ENCODE assay signal across 9 cellular contexts in the genomic region with DNA sequence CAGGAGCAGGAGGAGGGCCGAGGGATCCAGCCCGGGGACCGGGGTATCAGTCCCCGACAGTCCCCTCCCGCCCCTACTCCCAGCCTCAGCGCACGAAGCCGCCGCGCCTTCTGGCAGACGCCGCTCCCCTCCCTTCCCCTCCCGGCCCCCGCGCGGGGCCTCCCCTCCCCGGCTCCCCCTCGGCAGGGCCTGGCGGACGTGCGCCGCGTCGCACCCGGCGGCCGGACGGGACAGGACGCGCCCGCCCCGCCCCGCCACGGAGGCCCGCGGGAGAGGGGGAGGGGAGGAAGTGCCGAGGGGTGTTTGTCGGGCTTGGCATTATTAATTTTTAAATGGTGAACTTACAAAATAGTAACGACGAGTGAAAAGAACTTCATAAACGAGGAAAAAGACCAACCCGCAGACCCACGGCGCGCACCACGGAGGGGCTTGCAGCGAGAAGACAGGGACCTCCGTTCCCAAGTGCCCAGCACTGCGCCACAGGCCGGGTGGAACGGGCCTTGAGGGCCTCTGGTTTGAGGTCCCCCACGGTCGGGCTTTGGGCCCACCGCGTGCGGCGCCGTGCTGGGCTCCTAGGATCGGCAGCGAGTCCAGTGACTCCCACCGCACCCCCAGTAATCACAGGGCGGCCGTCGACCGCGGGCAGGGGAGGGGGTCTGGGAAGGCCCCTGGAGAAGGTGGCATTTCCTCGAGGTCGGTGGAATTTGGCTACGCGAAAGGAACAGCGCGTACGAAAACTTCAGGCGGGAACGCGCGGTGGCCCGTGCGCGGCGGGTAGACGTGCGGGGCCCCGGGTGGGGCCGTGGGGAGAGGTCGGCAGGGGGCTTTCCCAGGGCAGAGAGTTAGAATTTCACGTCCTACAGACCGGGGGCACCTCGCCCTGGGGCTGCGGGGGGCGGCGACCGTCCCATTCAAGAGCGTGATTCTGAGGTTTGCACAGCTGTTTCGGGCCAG. TPM values are rescaled to one million over a fixed set of nuclear protein-coding genes. Genes with fewer than 3 reads are reported as not detected.
A peak's percentile ranks its signal among the peaks of the same experiment; 100 is the strongest.
DNase-seq lines count a peak whose midpoint lies in the region; ATAC-seq, FAIRE-seq and TF ChIP-seq lines count a peak whose summit lies in the region.
"Had no signal": no experiment of that assay in that cellular context is flagged by ENCODE, and none has a peak within 500 bp of the region (broad histone marks: within the 10 kb centered on the region; RNA-seq: fewer than 3 reads in every experiment).

No MANE protein-coding gene starts in this region.

- H3K27me3 ChIP-seq in WERI-Rb-1 (ENCODE audit: insufficient read depth, low read depth, severe bottlenecking), result no peaks in the 10 kb centered on the region

- peak; percentile 16 for ATAC-seq in GM21367 (IDR thresholded peaks at IDR 0.05; ENCODE audit: unreplicated experiment)

- intact Hi-C loops in kidney (cut with DNase I), result loop anchor here (10.0 kb wide), 1 partner anchor 104 kb away; a partner anchor contains a TSS

- H3K9me3 ChIP-seq in WERI-Rb-1 (ENCODE audit: severe bottlenecking) (no peaks in the 10 kb centered on the region), kidney (ENCODE audit: control insufficient read depth in 1 of 2, low read length in 2 of 2) (no peaks in the 10 kb centered on the region)

- TF ChIP-seq CTCF in WERI-Rb-1 (IDR thresholded peaks at IDR 0.05; ENCODE audit: low read depth, low read length) (no peak), kidney (IDR thresholded peaks at IDR 0.05; ENCODE audit: borderline replicate concordance, extremely low read depth, insufficient read depth) (no peak)

- H3K9ac ChIP-seq in kidney (ENCODE audit: low read length in 2 of 2), result peak overlapping the region; percentile 88 to 96

- H3K36me3 ChIP-seq in WERI-Rb-1, result peaks cover 23% of the 10 kb centered on the region
- H3K36me3 ChIP-seq in kidney (ENCODE audit: control insufficient read depth in 1 of 2, insufficient read depth in 2 of 2, low read length in 2 of 2), result peaks cover 0 to 11% of the 10 kb centered on the region in 2 donors

- DNase-seq in DMS114 treated with DMSO at 0.1 percent for 48 hours (lab: John Stamatoyannopoulos, UW; ENCODE audit: unreplicated experiment) (peak; percentile 37), KG1 (lab: John Stamatoyannopoulos, UW) (peak; percentile 52), WERI-Rb-1 (no peak), kidney (peak; percentile 97), COLO829 (ENCODE audit: low spot score) (no peak)
- peak; percentile 61 for DNase-seq in central memory CD4-positive, alpha-beta T cell
- DNase-seq in stimulated activated CD4-positive, alpha-beta T cell treated with anti-CD3 and anti-CD28 coated beads, Interleukin-12 subunit alpha, Interleukin-12 subunit beta, amount 100 ng/mL, for 4 hours, result peak; percentile 49

- H3K4me3 ChIP-seq in WERI-Rb-1 (ENCODE audit: low read depth, low read length) (peak overlapping the region; percentile 92), kidney (ENCODE audit: low read length in 2 of 2) (peak overlapping the region; percentile 89 to 97)

- peak overlapping the region; percentile 69 for H3K27ac ChIP-seq in WERI-Rb-1
- H3K27ac ChIP-seq in kidney (ENCODE audit: low read depth in 2 of 2, low read length in 2 of 2), result peak overlapping the region; percentile 99

- peaks cover 12 to 26% of the 10 kb centered on the region in 2 donors for H3K4me1 ChIP-seq in kidney (ENCODE audit: control insufficient read depth in 1 of 2, insufficient read depth in 1 of 2, low read depth in 1 of 2, low read length in 2 of 2)

- FAIRE-seq in kidney (lab: Jason Lieb, UNC), result no peak
- FAIRE-seq: colon had no signal

RNA-seq across cellular contexts. Expression of a gene that starts 1.0 kb away (rescaled TPM):
- 196 TPM for total RNA-seq in kidney
- 118 TPM for polyA plus RNA-seq in kidney (ENCODE audit: insufficient read depth, low read depth, low replicate concordance)

RNA-seq across cellular contexts. Expression of a gene that starts 16.6 kb away (rescaled TPM):
- 37.6 TPM for total RNA-seq in kidney
- polyA plus RNA-seq in kidney (ENCODE audit: insufficient read depth, low read depth, low replicate concordance), result 1.2 TPM

RNA-seq across cellular contexts. Expression of a gene that starts 20.2 kb away (rescaled TPM):
- total RNA-seq in kidney, result 9.0 TPM
- polyA plus RNA-seq in kidney (ENCODE audit: insufficient read depth, low read depth, low replicate concordance), result 10.5 TPM

RNA-seq across cellular contexts. Expression of a gene that starts 42.1 kb away (rescaled TPM):
- 6.2 TPM for total RNA-seq in kidney
- 7.6 TPM for polyA plus RNA-seq in kidney (ENCODE audit: insufficient read depth, low read depth, low replicate concordance)

Comparison
In these comparisons a context has a peak if more than half of its experiments do, and no peak if none do; other contexts are left out.
1. DNase-seq: peak in DMS114 treated with DMSO at 0.1 percent for 48 hours (single experiment), KG1 (single experiment), central memory CD4-positive, alpha-beta T cell (single experiment), kidney (single experiment) and stimulated activated CD4-positive, alpha-beta T cell treated with anti-CD3 and anti-CD28 coated beads, Interleukin-12 subunit alpha, Interleukin-12 subunit beta, amount 100 ng/mL, for 4 hours (single experiment); none in WERI-Rb-1 (single experiment) and COLO829 (single experiment).